In genomic region chr10:13296476-13296875, GRCh38 we compare ENCODE assay signal across 23 cellular contexts.
"Had no signal": no experiment of that assay in that cellular context is flagged by ENCODE, and none has a peak within 500 bp of the region (broad histone marks: within the 10 kb centered on the region; RNA-seq: fewer than 3 reads in every experiment).

No MANE protein-coding gene starts in this region.

- ATAC-seq: gastrocnemius medialis; left lobe of liver; natural killer cell; right lobe of liver; stimulated activated naive CD8-positive, alpha-beta T cell treated with anti-CD3 and anti-CD28 coated beads, Interleukin-15, amount 100 ng/mL, for 72 hours; upper lobe of right lung had no signal

- H3K4me3 Mint-ChIP-seq: memory B cell; natural killer cell; stimulated activated naive CD8-positive, alpha-beta T cell treated with anti-CD3 and anti-CD28 coated beads, Interleukin-15, amount 100 ng/mL, for 72 hours had no signal

- H3K9me3 Mint-ChIP-seq: memory B cell; natural killer cell; stimulated activated naive CD8-positive, alpha-beta T cell treated with anti-CD3 and anti-CD28 coated beads, Interleukin-15, amount 100 ng/mL, for 72 hours had no signal

- H3K27me3 Mint-ChIP-seq: memory B cell; stimulated activated naive CD8-positive, alpha-beta T cell treated with anti-CD3 and anti-CD28 coated beads, Interleukin-15, amount 100 ng/mL, for 72 hours had no signal

- H3K36me3 Mint-ChIP-seq: natural killer cell had no signal

- FAIRE-seq: keratinocyte, small intestine had no signal

- DNase-seq: dermis blood vessel endothelial cell; effector memory CD4-positive, alpha-beta T cell; erythroblast; esophagus squamous epithelium; gastrocnemius medialis; natural killer cell; occipital lobe; ovary; posterior cingulate gyrus; right lobe of liver; small intestine; stimulated activated CD4-positive, alpha-beta T cell treated with anti-CD3 and anti-CD28 coated beads, Interleukin-12 subunit alpha, Interleukin-12 subunit beta, amount 100 ng/mL, for 4 hours; stimulated activated CD4-positive, alpha-beta T cell treated with anti-CD3 and anti-CD28 coated beads, Interleukin-1b, Interleukin-23, amount 100 ng/mL, for 48 hours; stimulated activated CD4-positive, alpha-beta T cell treated with anti-CD3 and anti-CD28 coated beads, Interleukin-4, amount 100 ng/mL, for 1 hour; stimulated activated CD8-positive, alpha-beta memory T cell treated with anti-CD3 and anti-CD28 coated beads, Interleukin-4, amount 100 ng/mL, for 48 hours; stimulated activated naive CD4-positive, alpha-beta T cell; stimulated activated naive CD8-positive, alpha-beta T cell treated with anti-CD3 and anti-CD28 coated beads, Interleukin-15, amount 100 ng/mL, for 72 hours; transverse colon; upper lobe of right lung; uterus had no signal

- H3K27ac Mint-ChIP-seq: memory B cell; natural killer cell; stimulated activated naive CD8-positive, alpha-beta T cell treated with anti-CD3 and anti-CD28 coated beads, Interleukin-15, amount 100 ng/mL, for 72 hours had no signal
